Comparison of ENCODE assay signal across 22 cellular contexts in the genomic region with DNA sequence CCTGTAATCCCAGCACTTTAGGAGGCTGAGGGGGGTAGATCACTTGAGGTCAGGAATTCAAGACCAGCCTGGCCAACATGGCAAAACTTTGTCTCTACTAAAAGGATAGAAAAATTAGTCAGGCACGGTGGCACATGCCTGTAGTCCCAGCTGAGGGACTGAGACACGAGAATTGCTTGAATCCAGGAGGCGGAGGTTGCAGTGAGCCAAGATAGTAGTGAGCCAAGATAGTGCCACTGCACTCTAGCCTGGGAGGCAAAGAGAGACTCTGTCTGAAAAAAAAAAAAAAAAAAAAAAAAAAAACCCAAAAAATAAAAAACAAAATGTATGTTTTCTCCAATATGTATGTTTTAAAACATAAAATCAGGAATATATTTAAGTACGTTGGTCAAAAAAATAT. TPM values are rescaled to one million over a fixed set of nuclear protein-coding genes. Genes with fewer than 3 reads are reported as not detected.
DNase-seq lines count a peak whose midpoint lies in the region; ATAC-seq and TF ChIP-seq lines count a peak whose summit lies in the region.
"Had no signal": no experiment of that assay in that cellular context is flagged by ENCODE, and none has a peak within 500 bp of the region (broad histone marks: within the 10 kb centered on the region; RNA-seq: fewer than 3 reads in every experiment).

No MANE protein-coding gene starts in this region.

- H3K4me1 Mint-ChIP-seq in activated CD4-positive, alpha-beta T cell treated with anti-CD3 and anti-CD28 coated beads, Interleukin-2, amount 10 ng/mL, durations not matched to agents 24 days and 14 days, result peaks cover 14% of the 10 kb centered on the region
- peaks cover 1% of the 10 kb centered on the region for H3K4me1 Mint-ChIP-seq in activated CD4-positive, alpha-beta T cell treated with anti-CD3 and anti-CD28 coated beads for 36 hours
- H3K4me1 Mint-ChIP-seq: CD14-positive monocyte, GM23338, H9 had no signal

- H3K9me3 ChIP-seq in left ventricle myocardium inferior (replicated peaks) (no peaks in the 10 kb centered on the region), esophagus muscularis mucosa (no peaks in the 10 kb centered on the region)
- H3K9me3 ChIP-seq: A549; BE2C; BLaER1 treated with 17β-estradiol and CSF1 and Interleukin-3, amounts not matched to agents 10 nM and 100 nM had no signal

- peak; percentile 41 for DNase-seq in activated CD4-positive, alpha-beta T cell treated with anti-CD3 and anti-CD28 coated beads, Interleukin-2, amount 10 ng/mL, durations not matched to agents 24 days and 14 days
- no peak for DNase-seq in activated CD4-positive, alpha-beta T cell treated with anti-CD3 and anti-CD28 coated beads for 36 hours
- no peak for DNase-seq in left ventricle myocardium superior
- DNase-seq in left ventricle myocardium inferior, result no peak
- peak; percentile 17 for DNase-seq in esophagus muscularis mucosa (ENCODE audit: extremely low spot score)
- DNase-seq: ACHN; AML-193; BE2C; CD4-positive, alpha-beta T cell; CD8-positive, alpha-beta memory T cell; DMS 273 treated with DMSO at 0.1 percent for 48 hours; DMS79; EL; GF-D8; H9 had no signal

- CTCF ChIA-PET in activated CD4-positive, alpha-beta T cell treated with anti-CD3 and anti-CD28 coated beads for 36 hours (lab: Charles Lee), result interaction anchor here (0.9 kb wide), 1 partner anchor 21 kb away, joined by 4 read pairs; no protein-coding TSS in a partner anchor

- TF ChIP-seq EP300 in esophagus muscularis mucosa (IDR thresholded peaks at IDR 0.05), result no peak

- TF ChIP-seq POLR2A in esophagus muscularis mucosa (IDR thresholded peaks at IDR 0.05; ENCODE audit: low read depth), result no peak

- no peak overlapping the region for H3K27ac Mint-ChIP-seq in activated CD4-positive, alpha-beta T cell treated with anti-CD3 and anti-CD28 coated beads, Interleukin-2, amount 10 ng/mL, durations not matched to agents 24 days and 14 days
- H3K27ac Mint-ChIP-seq in activated CD4-positive, alpha-beta T cell treated with anti-CD3 and anti-CD28 coated beads for 36 hours, result no peak overlapping the region
- H3K27ac Mint-ChIP-seq: CD14-positive monocyte; CD4-positive, alpha-beta T cell; GM23338; H9 had no signal

- peaks cover 67% of the 10 kb centered on the region for H3K36me3 Mint-ChIP-seq in activated CD4-positive, alpha-beta T cell treated with anti-CD3 and anti-CD28 coated beads, Interleukin-2, amount 10 ng/mL, durations not matched to agents 24 days and 14 days (ENCODE audit: low read depth)
- peaks cover 37% of the 10 kb centered on the region for H3K36me3 Mint-ChIP-seq in activated CD4-positive, alpha-beta T cell treated with anti-CD3 and anti-CD28 coated beads for 36 hours (ENCODE audit: low read depth)

- H3K4me1 ChIP-seq in left ventricle myocardium inferior, result peaks cover 22% of the 10 kb centered on the region
- no peaks in the 10 kb centered on the region for H3K4me1 ChIP-seq in esophagus muscularis mucosa
- H3K4me1 ChIP-seq: BE2C had no signal

- TF ChIP-seq CTCF in left ventricle myocardium inferior (IDR thresholded peaks at IDR 0.05; ENCODE audit: borderline replicate concordance) (no peak), esophagus muscularis mucosa (IDR thresholded peaks at IDR 0.05) (no peak)

- H3K27me3 Mint-ChIP-seq in activated CD4-positive, alpha-beta T cell treated with anti-CD3 and anti-CD28 coated beads, Interleukin-2, amount 10 ng/mL, durations not matched to agents 24 days and 14 days, result no peaks in the 10 kb centered on the region
- H3K27me3 Mint-ChIP-seq in activated CD4-positive, alpha-beta T cell treated with anti-CD3 and anti-CD28 coated beads for 36 hours, result no peaks in the 10 kb centered on the region
- H3K27me3 Mint-ChIP-seq: CD4-positive, alpha-beta T cell; CD8-positive, alpha-beta memory T cell had no signal

- no peak for ATAC-seq in activated CD4-positive, alpha-beta T cell treated with anti-CD3 and anti-CD28 coated beads for 36 hours
- ATAC-seq in left ventricle myocardium superior, result peak; percentile 73
- ATAC-seq in HG03280 (IDR thresholded peaks at IDR 0.05; ENCODE audit: unreplicated experiment), result no peak
- ATAC-seq: A549, GM23338, HCT116 had no signal

- H3K4me3 ChIP-seq in left ventricle myocardium inferior, result no peak overlapping the region
- H3K4me3 ChIP-seq in esophagus muscularis mucosa, result no peak overlapping the region
- H3K4me3 ChIP-seq: A549; BLaER1 treated with 17β-estradiol and CSF1 and Interleukin-3, amounts not matched to agents 10 nM and 100 nM; GM23338 had no signal

- intact Hi-C loops in activated CD4-positive, alpha-beta T cell treated with anti-CD3 and anti-CD28 coated beads, Interleukin-2, amount 10 ng/mL, durations not matched to agents 24 days and 14 days (cut with micrococcal nuclease), result no loop called here
- intact Hi-C loops in activated CD4-positive, alpha-beta T cell treated with anti-CD3 and anti-CD28 coated beads for 36 hours (cut with DNase I, micrococcal nuclease), result loop anchor here in 1 of 2 experiments (5.0 kb wide), 1 partner anchor 41 kb away; no protein-coding TSS in a partner anchor
- intact Hi-C loops in left ventricle myocardium superior (cut with micrococcal nuclease) (no loop called here), left ventricle myocardium inferior (cut with micrococcal nuclease) (no loop called here), esophagus muscularis mucosa (cut with DNase I) (no loop called here)

- WGBS in esophagus muscularis mucosa, result 91% methylated on average over 4 of the region's 4 CpGs

- H3K27me3 ChIP-seq in left ventricle myocardium inferior (ENCODE audit: low read depth) (no peaks in the 10 kb centered on the region), esophagus muscularis mucosa (no peaks in the 10 kb centered on the region)
- H3K27me3 ChIP-seq: BE2C; BLaER1 treated with 17β-estradiol and CSF1 and Interleukin-3, amounts not matched to agents 10 nM and 100 nM had no signal

- H3K27ac ChIP-seq in left ventricle myocardium inferior (replicated peaks), result no peak overlapping the region
- H3K27ac ChIP-seq in esophagus muscularis mucosa (replicated peaks in 1 of 4), result no peak overlapping the region
- H3K27ac ChIP-seq: 22Rv1; A549; BLaER1 treated with 17β-estradiol and CSF1 and Interleukin-3, amounts not matched to agents 10 nM and 100 nM had no signal

- no peaks in the 10 kb centered on the region for H3K9me3 Mint-ChIP-seq in activated CD4-positive, alpha-beta T cell treated with anti-CD3 and anti-CD28 coated beads, Interleukin-2, amount 10 ng/mL, durations not matched to agents 24 days and 14 days
- H3K9me3 Mint-ChIP-seq in activated CD4-positive, alpha-beta T cell treated with anti-CD3 and anti-CD28 coated beads for 36 hours (ENCODE audit: low read depth), result no peaks in the 10 kb centered on the region
- H3K9me3 Mint-ChIP-seq: CD14-positive monocyte; CD4-positive, alpha-beta T cell; CD8-positive, alpha-beta memory T cell; GM23338; H9 had no signal

- H3K4me3 Mint-ChIP-seq in activated CD4-positive, alpha-beta T cell treated with anti-CD3 and anti-CD28 coated beads, Interleukin-2, amount 10 ng/mL, durations not matched to agents 24 days and 14 days, result no peak overlapping the region
- H3K4me3 Mint-ChIP-seq in activated CD4-positive, alpha-beta T cell treated with anti-CD3 and anti-CD28 coated beads for 36 hours, result no peak overlapping the region
- H3K4me3 Mint-ChIP-seq: CD14-positive monocyte; CD4-positive, alpha-beta T cell; CD8-positive, alpha-beta memory T cell; GM23338; H9 had no signal

- POLR2A ChIA-PET in activated CD4-positive, alpha-beta T cell treated with anti-CD3 and anti-CD28 coated beads for 36 hours (lab: Charles Lee), result no interaction called here

- H3K36me3 ChIP-seq in left ventricle myocardium inferior (peaks cover 83% of the 10 kb centered on the region), esophagus muscularis mucosa (peaks cover 34 to 92% (median 70%) of the 10 kb centered on the region in 4 donors)
- H3K36me3 ChIP-seq: BE2C had no signal

RNA-seq across cellular contexts. Expression of gene TARS3, which starts 16.3 kb away (rescaled TPM):
- total RNA-seq in activated CD4-positive, alpha-beta T cell treated with anti-CD3 and anti-CD28 coated beads, Interleukin-2, amount 10 ng/mL, durations not matched to agents 24 days and 14 days, result 11.5 and 13.2 TPM in 2 replicates
- 10 to 100 TPM in 1 of 2 experiments, 1 to 10 TPM in 1; 9.3 to 10.3 TPM for total RNA-seq in activated CD4-positive, alpha-beta T cell treated with anti-CD3 and anti-CD28 coated beads for 36 hours
- total RNA-seq in left ventricle myocardium superior (35.0 TPM), left ventricle myocardium inferior (36.2 TPM), esophagus muscularis mucosa (10 to 100 TPM; 16.7 to 26.6 (median 23.5) TPM)

RNA-seq across cellular contexts. Expression of gene TM2D3, which starts 55.8 kb away (rescaled TPM):
- total RNA-seq in activated CD4-positive, alpha-beta T cell treated with anti-CD3 and anti-CD28 coated beads, Interleukin-2, amount 10 ng/mL, durations not matched to agents 24 days and 14 days, result 56.2 and 62.7 TPM in 2 replicates
- 10 to 100 TPM; 34.3 to 35.9 TPM for total RNA-seq in activated CD4-positive, alpha-beta T cell treated with anti-CD3 and anti-CD28 coated beads for 36 hours
- total RNA-seq in left ventricle myocardium superior (48.7 TPM), left ventricle myocardium inferior (50.6 TPM), esophagus muscularis mucosa (10 to 100 TPM; 35.5 to 50.5 (median 40.5) TPM)

Comparison
In these comparisons a context has a peak if more than half of its experiments do, and no peak if none do; other contexts are left out.
1. DNase-seq: peak in activated CD4-positive, alpha-beta T cell treated with anti-CD3 and anti-CD28 coated beads, Interleukin-2, amount 10 ng/mL, durations not matched to agents 24 days and 14 days (single experiment) and esophagus muscularis mucosa (single experiment); none in activated CD4-positive, alpha-beta T cell treated with anti-CD3 and anti-CD28 coated beads for 36 hours (single experiment), left ventricle myocardium superior (single experiment) and left ventricle myocardium inferior (single experiment).